Comparison of ENCODE assay signal across 9 cellular contexts in genomic region chr9:68356370-68357118, GRCh38. TPM values are rescaled to one million over a fixed set of nuclear protein-coding genes. Genes with fewer than 3 reads are reported as not detected.
DNase-seq lines count a peak whose midpoint lies in the region; ATAC-seq and TF ChIP-seq lines count a peak whose summit lies in the region.
"Not testable (repeated sequence)": the region's sequence is repeated elsewhere in the genome, so short reads cannot be mapped to it uniquely, and the experiment has no call there.
"Had no signal": no experiment of that assay in that cellular context is flagged by ENCODE, and none has a peak within 500 bp of the region (broad histone marks: within the 10 kb centered on the region; RNA-seq: fewer than 3 reads in every experiment).

Gene PGM5, plus strand, starts transcription at chr9:68356611. Its CDS starts 517 bp downstream, at chr9:68357128.

- intact Hi-C loops in activated T-helper 2 cell treated with anti-CD3 and anti-CD28 coated beads, Interferon-gamma antibody, Interleukin-2, Interleukin-4, amounts not matched to agents 10 μg/mL and 5 μg/mL and 100 μg/mL, durations not matched to agents 14 hours and 24 hours and 36 hours (cut with micrococcal nuclease); natural killer cell (cut with micrococcal nuclease): not testable (repeated sequence)

- ATAC-seq in GM19324 (IDR thresholded peaks at IDR 0.05; ENCODE audit: low FRiP score, unreplicated experiment) (peak; percentile 64), natural killer cell (peak; percentile 38 to 76 (median 60))
- peak; percentile 40 for ATAC-seq in effector memory CD8-positive, alpha-beta T cell (replicated peaks)
- peak; percentile 68 for ATAC-seq in stimulated activated memory B cell treated with anti-CD40 and anti-IgM and Interleukin-4, amounts not matched to agents 10 μg/mL and 1 μg/mL and 100 μg/mL, for 72 hours

- H3K9ac ChIP-seq in KMS-11: peak within 1 kb of the TSS; percentile 38; the same call in 1 of the 2 replicates
- not testable (repeated sequence) for H3K9ac ChIP-seq in iPS-18a (ENCODE audit: low read length)

- peak within 1 kb of the TSS; percentile 45 for H3K4me2 ChIP-seq in KMS-11

- H3K4me1 ChIP-seq in KMS-11 (ENCODE audit: low read depth, poor library complexity, severe bottlenecking); iPS-18a (ENCODE audit: control insufficient read depth, low read depth, low read length): not testable (repeated sequence)

- not testable (repeated sequence) for H4K20me1 ChIP-seq in KMS-11 (ENCODE audit: insufficient read depth)

- H3K36me3 ChIP-seq in KMS-11 (ENCODE audit: insufficient read depth); iPS-18a (ENCODE audit: control insufficient read depth, low read depth, low read length): not testable (repeated sequence)

- peak within 1 kb of the TSS; percentile 37 for H3K4me3 Mint-ChIP-seq in activated T-helper 2 cell treated with anti-CD3 and anti-CD28 coated beads, Interferon-gamma antibody, Interleukin-2, Interleukin-4, amounts not matched to agents 10 μg/mL and 5 μg/mL and 100 μg/mL, durations not matched to agents 14 hours and 24 hours and 36 hours (ENCODE audit: low read depth)
- peak within 1 kb of the TSS; percentile 43 to 52 for H3K4me3 Mint-ChIP-seq in effector memory CD8-positive, alpha-beta T cell
- H3K4me3 Mint-ChIP-seq in natural killer cell: peak within 1 kb of the TSS; percentile 64
- H3K4me3 Mint-ChIP-seq in stimulated activated memory B cell treated with anti-CD40 and anti-IgM and Interleukin-4, amounts not matched to agents 10 μg/mL and 1 μg/mL and 100 μg/mL, for 72 hours: peak within 1 kb of the TSS; percentile 78

- H3K4me1 Mint-ChIP-seq in activated T-helper 2 cell treated with anti-CD3 and anti-CD28 coated beads, Interferon-gamma antibody, Interleukin-2, Interleukin-4, amounts not matched to agents 10 μg/mL and 5 μg/mL and 100 μg/mL, durations not matched to agents 14 hours and 24 hours and 36 hours (ENCODE audit: low read depth); effector memory CD8-positive, alpha-beta T cell (ENCODE audit: low read depth in 2 of 2); natural killer cell; stimulated activated memory B cell treated with anti-CD40 and anti-IgM and Interleukin-4, amounts not matched to agents 10 μg/mL and 1 μg/mL and 100 μg/mL, for 72 hours: not testable (repeated sequence)

- not testable (repeated sequence) for H3K36me3 Mint-ChIP-seq in activated T-helper 2 cell treated with anti-CD3 and anti-CD28 coated beads, Interferon-gamma antibody, Interleukin-2, Interleukin-4, amounts not matched to agents 10 μg/mL and 5 μg/mL and 100 μg/mL, durations not matched to agents 14 hours and 24 hours and 36 hours (ENCODE audit: low read depth); effector memory CD8-positive, alpha-beta T cell (ENCODE audit: insufficient read depth); natural killer cell; stimulated activated memory B cell treated with anti-CD40 and anti-IgM and Interleukin-4, amounts not matched to agents 10 μg/mL and 1 μg/mL and 100 μg/mL, for 72 hours

- not testable (repeated sequence) for H3K4me3 ChIP-seq in KMS-11 (IDR thresholded peaks at IDR 0.05; ENCODE audit: insufficient read depth, low read depth, low read length)
- peak within 1 kb of the TSS; percentile 47 for H3K4me3 ChIP-seq in iPS-18a (ENCODE audit: low read length)

- H3K27ac Mint-ChIP-seq in activated T-helper 2 cell treated with anti-CD3 and anti-CD28 coated beads, Interferon-gamma antibody, Interleukin-2, Interleukin-4, amounts not matched to agents 10 μg/mL and 5 μg/mL and 100 μg/mL, durations not matched to agents 14 hours and 24 hours and 36 hours; effector memory CD8-positive, alpha-beta T cell; natural killer cell; stimulated activated memory B cell treated with anti-CD40 and anti-IgM and Interleukin-4, amounts not matched to agents 10 μg/mL and 1 μg/mL and 100 μg/mL, for 72 hours: not testable (repeated sequence)

- not testable (repeated sequence) for TF ChIP-seq CTCF in KMS-11 (conservative IDR thresholded peaks at IDR 0.05; ENCODE audit: low read depth, low read length); natural killer cell (IDR thresholded peaks at IDR 0.05)

- H2AFZ ChIP-seq in KMS-11 (ENCODE audit: low read depth): peak within 1 kb of the TSS; percentile 93

- H3K79me2 ChIP-seq in KMS-11 (ENCODE audit: insufficient read depth, low read depth): not testable (repeated sequence)

- DNase-seq in AG20443 (ENCODE audit: low spot score): peak; percentile 6
- not testable (repeated sequence) for DNase-seq in activated T-helper 2 cell treated with anti-CD3 and anti-CD28 coated beads, Interferon-gamma antibody, Interleukin-2, Interleukin-4, amounts not matched to agents 10 μg/mL and 5 μg/mL and 100 μg/mL, durations not matched to agents 14 hours and 24 hours and 36 hours (ENCODE audit: low spot score); effector memory CD8-positive, alpha-beta T cell; natural killer cell

- H3K9me3 ChIP-seq in iPS-18a (ENCODE audit: control insufficient read depth, low read depth, low read length): not testable (repeated sequence)

- not testable (repeated sequence) for H3K9me3 Mint-ChIP-seq in activated T-helper 2 cell treated with anti-CD3 and anti-CD28 coated beads, Interferon-gamma antibody, Interleukin-2, Interleukin-4, amounts not matched to agents 10 μg/mL and 5 μg/mL and 100 μg/mL, durations not matched to agents 14 hours and 24 hours and 36 hours; effector memory CD8-positive, alpha-beta T cell; natural killer cell; stimulated activated memory B cell treated with anti-CD40 and anti-IgM and Interleukin-4, amounts not matched to agents 10 μg/mL and 1 μg/mL and 100 μg/mL, for 72 hours

- not testable (repeated sequence) for H3K27ac ChIP-seq in KMS-11; iPS-18a (ENCODE audit: low read length)

- H3K27me3 Mint-ChIP-seq in activated T-helper 2 cell treated with anti-CD3 and anti-CD28 coated beads, Interferon-gamma antibody, Interleukin-2, Interleukin-4, amounts not matched to agents 10 μg/mL and 5 μg/mL and 100 μg/mL, durations not matched to agents 14 hours and 24 hours and 36 hours (ENCODE audit: low read depth): peaks cover 28% of the 10 kb centered on the region
- peaks cover 12 to 30% of the 10 kb centered on the region in 2 donors for H3K27me3 Mint-ChIP-seq in effector memory CD8-positive, alpha-beta T cell
- peaks cover 27 to 31% of the 10 kb centered on the region in 2 donors for H3K27me3 Mint-ChIP-seq in natural killer cell (ENCODE audit: low read depth in 2 of 2)
- H3K27me3 Mint-ChIP-seq in stimulated activated memory B cell treated with anti-CD40 and anti-IgM and Interleukin-4, amounts not matched to agents 10 μg/mL and 1 μg/mL and 100 μg/mL, for 72 hours: peaks cover 26% of the 10 kb centered on the region

- not testable (repeated sequence) for H3K27me3 ChIP-seq in KMS-11 (ENCODE audit: insufficient read depth, low read depth)
- H3K27me3 ChIP-seq in iPS-18a (ENCODE audit: control insufficient read depth, insufficient read depth, low read length): peaks cover 67% of the 10 kb centered on the region

RNA-seq across cellular contexts. Expression of gene PGM5, which starts in this region (rescaled TPM):
- total RNA-seq in activated T-helper 2 cell treated with anti-CD3 and anti-CD28 coated beads, Interferon-gamma antibody, Interleukin-2, Interleukin-4, amounts not matched to agents 10 μg/mL and 5 μg/mL and 100 μg/mL, durations not matched to agents 14 hours and 24 hours and 36 hours: 0.07 TPM in 1 of 2 replicates, not detected in the other
- total RNA-seq in natural killer cell: 1 to 10 TPM in 1 of 3 donors, under 1 TPM in 1, not detected in 1; 0.43 to 1.8 TPM
- total RNA-seq: CD4-positive, alpha-beta T cell had no signal
